21 cellular contexts compared by ENCODE assay signal in genomic region chr2:69989422-69990128, GRCh38. TPM values are rescaled to one million over a fixed set of nuclear protein-coding genes. Genes with fewer than 3 reads are reported as not detected.
A peak's percentile ranks its signal among the peaks of the same experiment; 100 is the strongest.
DNase-seq lines count a peak whose midpoint lies in the region; ATAC-seq, FAIRE-seq and TF ChIP-seq lines count a peak whose summit lies in the region.
"Had no signal": no experiment of that assay in that cellular context is flagged by ENCODE, and none has a peak within 500 bp of the region (broad histone marks: within the 10 kb centered on the region; RNA-seq: fewer than 3 reads in every experiment).

No MANE protein-coding gene starts in this region.

- no peaks in the 10 kb centered on the region for H3K9me3 ChIP-seq in HepG2 (ENCODE audit: low read length)
- no peaks in the 10 kb centered on the region for H3K9me3 ChIP-seq in right lobe of liver
- H3K9me3 ChIP-seq in mucosa of stomach (ENCODE audit: control insufficient read depth, low read length) = no peaks in the 10 kb centered on the region
- H3K9me3 ChIP-seq in vagina = no peaks in the 10 kb centered on the region
- H3K9me3 ChIP-seq: BLaER1, SJSA1 had no signal

- no TSS peak for BruUV-seq in HepG2 (replicated peaks; lab: Mats Ljungman, UMichigan)

- H3K79me2 ChIP-seq in HepG2 (ENCODE audit: insufficient read depth, low read length) = no peaks in the 10 kb centered on the region

- H3K9ac ChIP-seq in HepG2 (ENCODE audit: insufficient read depth, low read depth, low read length) (no peak overlapping the region), mucosa of stomach (ENCODE audit: low read length) (peak overlapping the region; percentile 35)
- H3K9ac ChIP-seq: BLaER1, GM23248 had no signal

- no peak for FAIRE-seq in HepG2 (lab: Jason Lieb, UNC)
- FAIRE-seq: GM12891, GM18507 had no signal

- no peak overlapping the region for H2AFZ ChIP-seq in HepG2 (ENCODE audit: low read length)
- H2AFZ ChIP-seq: GM23248 had no signal

- H3K4me1 ChIP-seq in HepG2 (ENCODE audit: insufficient read depth, low read length) (peaks cover 21% of the 10 kb centered on the region), right lobe of liver (peaks cover 0 to 5% (median 0%) of the 10 kb centered on the region in 4 donors), mucosa of stomach (ENCODE audit: control insufficient read depth, insufficient read depth, low read length) (peaks cover 14% of the 10 kb centered on the region), vagina (peaks cover 8% of the 10 kb centered on the region)
- H3K4me1 ChIP-seq: BLaER1, SJSA1 had no signal

- POLR2A ChIA-PET in HepG2 (lab: Yijun Ruan, JAX) = no interaction called here

- in situ Hi-C loops in HepG2 (cut with HindIII; ENCODE audit: extremely low pct_ligation_motif_present, low pct_unique_long_range_greater_than_20kb) = no loop called here

- H4K20me1 ChIP-seq in HepG2 (ENCODE audit: insufficient read depth, low read length) = no peaks in the 10 kb centered on the region
- H4K20me1 ChIP-seq: BLaER1 had no signal

- H3K36me3 ChIP-seq in HepG2 (replicated peaks in 1 of 2; ENCODE audit: control insufficient read depth in 1 of 2, insufficient read depth in 2 of 2, low read length in 2 of 2) = no peaks in the 10 kb centered on the region
- no peaks in the 10 kb centered on the region for H3K36me3 ChIP-seq in right lobe of liver
- no peaks in the 10 kb centered on the region for H3K36me3 ChIP-seq in mucosa of stomach (ENCODE audit: control insufficient read depth, insufficient read depth, low read length)
- H3K36me3 ChIP-seq in vagina = peaks cover 0 to 9% of the 10 kb centered on the region in 2 donors
- H3K36me3 ChIP-seq: SJSA1 had no signal

- no peak overlapping the region for H3K4me2 ChIP-seq in HepG2 (ENCODE audit: low read depth, low read length)
- H3K4me2 ChIP-seq: BLaER1 had no signal

- TF ChIP-seq CTCF in HepG2 (CRISPR knock-in tag; IDR thresholded peaks at IDR 0.05) (no peak), right lobe of liver (IDR thresholded peaks at IDR 0.05) (no peak), epithelial cell of esophagus (IDR thresholded peaks at IDR 0.05; ENCODE audit: insufficient read depth, low read depth, low read length, missing control alignments) (no peak), vagina (IDR thresholded peaks at IDR 0.05) (no peak)

- CTCF ChIA-PET in HepG2 (lab: Yijun Ruan, JAX; ENCODE audit: low intra/inter-chr PET ratio, low total read pairs) = no interaction called here

- DNase-seq in HepG2 (ENCODE audit: low spot score) (no peak), right lobe of liver (no peak), epithelial cell of esophagus (ENCODE audit: low read depth) (peak; percentile 38), vagina (ENCODE audit: extremely low spot score in 2 of 2) (no peak), NCI-H1417 treated with DMSO at 0.1 percent for 48 hours (lab: John Stamatoyannopoulos, UW) (no peak), NOMO-1 treated with dmso at 0.1 percent for 144 hours (lab: John Stamatoyannopoulos, UW; ENCODE audit: unreplicated experiment) (no peak), ureter (ENCODE audit: low spot score) (no peak)
- DNase-seq: 8988T, GF-D8, GM23248, KBM-7, NCI-H1048, NCI-H146, NCI-H2081, NCI-H510A, RPMI8226 had no signal

- 76% methylated on average over 5 of the region's 13 CpGs for WGBS in HepG2 (ENCODE audit: low lambda C conversion rate)
- WGBS in right lobe of liver (ENCODE audit: insufficient coverage, low coverage, low lambda C conversion rate, missing lambda C conversion rate) = 100% methylated on average over 2 of the region's 13 CpGs

- TF ChIP-seq POLR2A in HepG2 (IDR thresholded peaks at IDR 0.05; ENCODE audit: insufficient read depth in 1 of 2, low read depth in 2 of 2, low read length in 2 of 2) (no peak), right lobe of liver (IDR thresholded peaks at IDR 0.05) (no peak), vagina (IDR thresholded peaks at IDR 0.05) (no peak)

- no peak for TF ChIP-seq EP300 in HepG2 (IDR thresholded peaks at IDR 0.05; ENCODE audit: low read depth in 2 of 2, low read length in 2 of 2)
- no peak for TF ChIP-seq EP300 in HepG2 (CRISPR knock-in tag; IDR thresholded peaks at IDR 0.05; ENCODE audit: borderline replicate concordance)

- H3K27ac ChIP-seq in HepG2 (ENCODE audit: extremely low read length, insufficient read depth, low read length) = no peak overlapping the region
- no peak overlapping the region for H3K27ac ChIP-seq in right lobe of liver
- H3K27ac ChIP-seq in vagina = peak overlapping the region; percentile 50
- H3K27ac ChIP-seq: BLaER1, GM23248, SJSA1 had no signal

- H3K4me3 ChIP-seq in HepG2 (replicated peaks in 1 of 3; ENCODE audit: insufficient read depth in 1 of 3, low read depth in 2 of 3, low read length in 3 of 3) (no peak overlapping the region), right lobe of liver (no peak overlapping the region), epithelial cell of esophagus (ENCODE audit: low read length) (no peak overlapping the region), mucosa of stomach (ENCODE audit: low read length) (no peak overlapping the region), vagina (no peak overlapping the region)
- H3K4me3 ChIP-seq: BLaER1, GM23248, SJSA1 had no signal

- H3K27me3 ChIP-seq in HepG2 (ENCODE audit: control insufficient read depth in 1 of 2, insufficient read depth in 2 of 2, low read length in 2 of 2) (no peaks in the 10 kb centered on the region; a peak in 1 of 5 replicates), right lobe of liver (no peaks in the 10 kb centered on the region), mucosa of stomach (ENCODE audit: control insufficient read depth, insufficient read depth, low read length) (no peaks in the 10 kb centered on the region), vagina (no peaks in the 10 kb centered on the region)
- H3K27me3 ChIP-seq: BLaER1, SJSA1 had no signal

- TF ChIP-seq RAD21 in HepG2 (CRISPR knock-in tag; IDR thresholded peaks at IDR 0.05) = no peak

- ATAC-seq in HepG2 = no peak
- ATAC-seq in right lobe of liver = no peak

- intact Hi-C loops in HepG2 (cut with micrococcal nuclease; ENCODE audit: unreplicated experiment) = no loop called here
- intact Hi-C loops in right lobe of liver (cut with DNase I) = no loop called here
- intact Hi-C loops in vagina (cut with DNase I) = no loop called here

TF ChIP-seq in HepG2, 621 proteins besides CTCF, POLR2A, EP300 and RAD21 (continues in another document):
- peak; percentile 78 for TF ChIP-seq PATZ1 (CRISPR knock-in tag; IDR thresholded peaks at IDR 0.05)

RNA-seq across cellular contexts. Expression of gene ASPRV1, which starts 28.1 kb away (rescaled TPM):
- 0.40 and 0.42 TPM in 2 replicates for total RNA-seq in HepG2 (2016; rRNA removed; fragmentation: Illumina TruSeq; extraction: Trizol)
- total RNA-seq in HepG2 (2016; cell fraction: cytosol; rRNA removed; fragmentation: Illumina TruSeq; extraction: Trizol; ENCODE audit: low read depth) = 0.18 TPM in 1 of 2 replicates, not detected in the other
- total RNA-seq in HepG2 (2016; cell fraction: insoluble cytoplasmic fraction; rRNA removed; fragmentation: Illumina TruSeq; extraction: Trizol) = 0.32 and 0.40 TPM in 2 replicates
- total RNA-seq in HepG2 (2016; cell fraction: membrane; rRNA removed; fragmentation: Illumina TruSeq; extraction: Trizol) = 0.28 and 0.34 TPM in 2 replicates
- 0.47 and 0.50 TPM in 2 replicates for total RNA-seq in HepG2 (2016; cell fraction: nucleus; rRNA removed; fragmentation: Illumina TruSeq; extraction: Trizol)
- 0.48 and 0.52 TPM in 2 replicates for polyA plus RNA-seq in HepG2 (2011; rRNA removed)
- polyA plus RNA-seq in HepG2 (2011; cell fraction: cytosol; rRNA removed) = 0.38 and 0.47 TPM in 2 replicates
- polyA plus RNA-seq in HepG2 (2011; cell fraction: nucleus; rRNA removed) = 1.1 and 1.8 TPM in 2 replicates
- polyA plus RNA-seq in HepG2 (2012) = 0.42 and 0.52 TPM in 2 replicates
- polyA plus RNA-seq in HepG2 (2016; cell fraction: cytosol; fragmentation: Illumina TruSeq; extraction: Trizol; ENCODE audit: low read depth) = 0.07 TPM in 1 of 2 replicates, not detected in the other
- 0.32 and 0.34 TPM in 2 replicates for polyA plus RNA-seq in HepG2 (2016; cell fraction: insoluble cytoplasmic fraction; fragmentation: Illumina TruSeq; extraction: Trizol; ENCODE audit: low read depth)
- 0.09 and 0.24 TPM in 2 replicates for polyA plus RNA-seq in HepG2 (2016; cell fraction: membrane; fragmentation: Illumina TruSeq; extraction: Trizol; ENCODE audit: low read depth)
- 0.92 and 1.1 TPM in 2 replicates for polyA plus RNA-seq in HepG2 (2016; cell fraction: nucleus; fragmentation: Illumina TruSeq; extraction: Trizol; ENCODE audit: insufficient read depth, low read depth)
- polyA minus RNA-seq in HepG2 (2011; rRNA and poly(A)+ RNA removed; ENCODE audit: low replicate concordance) = 0.14 and 0.48 TPM in 2 replicates
- 0.26 TPM in 1 of 2 replicates, not detected in the other for polyA minus RNA-seq in HepG2 (2011; cell fraction: cytosol; rRNA and poly(A)+ RNA removed)
- 0.50 and 0.52 TPM in 2 replicates for polyA minus RNA-seq in HepG2 (2011; cell fraction: nucleus; rRNA and poly(A)+ RNA removed)
- under 1 TPM; 0.31 to 0.98 (median 0.59) TPM for total RNA-seq in right lobe of liver
- total RNA-seq in vagina = 0.49 TPM
- total RNA-seq in ureter = 1.7 TPM
